28 cellular contexts compared by ENCODE assay signal in genomic region chr20:64029293-64030117, GRCh38. TPM values are rescaled to one million over a fixed set of nuclear protein-coding genes. Genes with fewer than 3 reads are reported as not detected.
"Had no signal": no experiment of that assay in that cellular context is flagged by ENCODE, and none has a peak within 500 bp of the region (broad histone marks: within the 10 kb centered on the region; RNA-seq: fewer than 3 reads in every experiment).

No MANE protein-coding gene starts in this region.

- DNase-seq: activated B cell treated with CpG ODN at 0.5 μM for 24 hours; activated CD4-positive, alpha-beta T cell treated with anti-CD3 and anti-CD28 coated beads for 36 hours; activated CD4-positive, alpha-beta T cell treated with anti-CD3 and anti-CD28 coated beads, Interleukin-2, amount 50 U/mL, for 48 hours; activated CD8-positive, alpha-beta memory T cell treated with anti-CD3 and anti-CD28 coated beads, Interleukin-2, amount 50 U/mL, for 48 hours; activated effector memory CD4-positive, alpha-beta T cell treated with Interleukin-2 at 50 U/mL for 16 hours; activated naive CD4-positive, alpha-beta T cell treated with anti-CD3 and anti-CD28 coated beads for 36 hours; activated T-cell treated with anti-CD3 and anti-CD28 coated beads, Interleukin-2, amount 50 U/mL, for 72 hours; anterior cingulate cortex; body of pancreas; effector CD4-positive, alpha-beta T cell; erythroblast; foreskin keratinocyte; immature natural killer cell; naive thymus-derived CD4-positive, alpha-beta T cell; spleen; stimulated activated CD4-positive, alpha-beta T cell treated with anti-CD3 and anti-CD28 coated beads, Interleukin-4, amount 100 ng/mL, for 4 hours; stimulated activated naive CD8-positive, alpha-beta T cell treated with anti-CD3 and anti-CD28 coated beads, Interleukin-15, amount 100 ng/mL, for 72 hours; T-cell had no signal

- H3K4me1 ChIP-seq: foreskin keratinocyte, suprapubic skin, tibial nerve had no signal

- H3K9me3 ChIP-seq: body of pancreas, spleen, suprapubic skin, tibial nerve had no signal

- H3K4me3 ChIP-seq: body of pancreas, cardiac muscle cell, hepatocyte, lung, spleen, suprapubic skin, tibial nerve had no signal

- H3K4me1 Mint-ChIP-seq: activated B cell treated with CpG ODN at 0.5 μM for 24 hours, immature natural killer cell, neural crest cell had no signal

- H3K27ac Mint-ChIP-seq: activated B cell treated with CpG ODN at 0.5 μM for 24 hours; activated CD4-positive, alpha-beta T cell treated with anti-CD3 and anti-CD28 coated beads for 36 hours; activated naive CD4-positive, alpha-beta T cell treated with anti-CD3 and anti-CD28 coated beads for 36 hours; activated T-cell treated with anti-CD3 and anti-CD28 coated beads, Interleukin-2, amount 50 U/mL, for 72 hours; dendritic cell treated with granulocyte-macrophage colony-stimulating factor and Interleukin-4, amounts not matched to agents 40 ng/mL and 50 ng/mL, for 4 days; immature natural killer cell; T-cell had no signal

- H3K27me3 Mint-ChIP-seq: activated B cell treated with CpG ODN at 0.5 μM for 24 hours; activated CD4-positive, alpha-beta T cell treated with anti-CD3 and anti-CD28 coated beads for 36 hours; dendritic cell treated with granulocyte-macrophage colony-stimulating factor and Interleukin-4, amounts not matched to agents 40 ng/mL and 50 ng/mL, for 4 days; naive thymus-derived CD4-positive, alpha-beta T cell; stimulated activated naive CD8-positive, alpha-beta T cell treated with anti-CD3 and anti-CD28 coated beads, Interleukin-15, amount 100 ng/mL, for 72 hours; T-cell had no signal

- H3K4me3 Mint-ChIP-seq: activated B cell treated with CpG ODN at 0.5 μM for 24 hours; activated CD4-positive, alpha-beta T cell treated with anti-CD3 and anti-CD28 coated beads for 36 hours; activated naive CD4-positive, alpha-beta T cell treated with anti-CD3 and anti-CD28 coated beads for 36 hours; activated T-cell treated with anti-CD3 and anti-CD28 coated beads, Interleukin-2, amount 50 U/mL, for 72 hours; dendritic cell treated with granulocyte-macrophage colony-stimulating factor and Interleukin-4, amounts not matched to agents 40 ng/mL and 50 ng/mL, for 4 days; immature natural killer cell; naive thymus-derived CD4-positive, alpha-beta T cell; neural crest cell; stimulated activated naive CD8-positive, alpha-beta T cell treated with anti-CD3 and anti-CD28 coated beads, Interleukin-15, amount 100 ng/mL, for 72 hours; T-cell had no signal

- ATAC-seq: activated CD4-positive, alpha-beta T cell treated with anti-CD3 and anti-CD28 coated beads for 36 hours; activated T-cell treated with anti-CD3 and anti-CD28 coated beads, Interleukin-2, amount 50 U/mL, for 72 hours; body of pancreas; foreskin keratinocyte; left lobe of liver; naive thymus-derived CD4-positive, alpha-beta T cell; stimulated activated naive CD8-positive, alpha-beta T cell treated with anti-CD3 and anti-CD28 coated beads, Interleukin-15, amount 100 ng/mL, for 72 hours; T-cell had no signal

- H3K9me3 Mint-ChIP-seq: activated B cell treated with CpG ODN at 0.5 μM for 24 hours; activated naive CD4-positive, alpha-beta T cell treated with anti-CD3 and anti-CD28 coated beads for 36 hours; activated T-cell treated with anti-CD3 and anti-CD28 coated beads, Interleukin-2, amount 50 U/mL, for 72 hours; dendritic cell treated with granulocyte-macrophage colony-stimulating factor and Interleukin-4, amounts not matched to agents 40 ng/mL and 50 ng/mL, for 4 days; immature natural killer cell; naive thymus-derived CD4-positive, alpha-beta T cell; neural crest cell; stimulated activated naive CD8-positive, alpha-beta T cell treated with anti-CD3 and anti-CD28 coated beads, Interleukin-15, amount 100 ng/mL, for 72 hours; T-cell had no signal

- H3K27ac ChIP-seq: body of pancreas, cardiac muscle cell, foreskin keratinocyte, hepatocyte, spleen, suprapubic skin, tibial nerve had no signal

- H3K27me3 ChIP-seq: body of pancreas, cardiac muscle cell, foreskin keratinocyte, hepatocyte, spleen, suprapubic skin, tibial nerve had no signal

RNA-seq across cellular contexts. Expression of gene SOX18, which starts 19.9 kb away (rescaled TPM):
- total RNA-seq: activated B cell treated with CpG ODN at 0.5 μM for 24 hours; activated CD4-positive, alpha-beta T cell treated with anti-CD3 and anti-CD28 coated beads for 36 hours; activated CD8-positive, alpha-beta memory T cell treated with anti-CD3 and anti-CD28 coated beads for 36 hours; activated naive CD4-positive, alpha-beta T cell treated with anti-CD3 and anti-CD28 coated beads for 36 hours; fibroblast of lung; foreskin keratinocyte; hepatocyte; neural crest cell had no signal
